In genomic region chr3:149129326-149130123, GRCh38 we compare ENCODE assay signal across 8 cellular contexts. TPM values are rescaled to one million over a fixed set of nuclear protein-coding genes. Genes with fewer than 3 reads are reported as not detected.
DNase-seq lines count a peak whose midpoint lies in the region; ATAC-seq and TF ChIP-seq lines count a peak whose summit lies in the region.

Gene HPS3, plus strand, starts transcription at chr3:149129638. Its CDS starts 86 bp downstream, at chr3:149129724.

- H3K9me2 ChIP-seq in HCT116 (ENCODE audit: insufficient read depth): no peaks in the 10 kb centered on the region
- H3K9me2 ChIP-seq in MM.1S (replicated peaks; ENCODE audit: insufficient read depth, low read length): no peaks in the 10 kb centered on the region
- H3K9me2 ChIP-seq in neural cell (ENCODE audit: insufficient read depth, low read length): no peaks in the 10 kb centered on the region

- H3F3A ChIP-seq in MM.1S (ENCODE audit: insufficient read depth, low read length) (peaks cover 9% of the 10 kb centered on the region; the same call in 1 of the 2 replicates), neural cell (ENCODE audit: insufficient read depth, low read length, poor library complexity, severe bottlenecking) (no peaks in the 10 kb centered on the region)

- TF ChIP-seq CTCF in HCT116 (IDR thresholded peaks at IDR 0.05 in 2 of 3, conservative IDR thresholded peaks at IDR 0.05 in 1 of 3; ENCODE audit: borderline replicate concordance in 1 of 3, insufficient read depth in 1 of 3, low read depth in 2 of 3, low read length in 2 of 3): no peak
- TF ChIP-seq CTCF in MM.1S (IDR thresholded peaks at IDR 0.05; ENCODE audit: low read length): no peak
- TF ChIP-seq CTCF in neural cell (IDR thresholded peaks at IDR 0.05; ENCODE audit: poor library complexity, severe bottlenecking): no peak
- TF ChIP-seq CTCF in stomach (IDR thresholded peaks at IDR 0.05): no peak

- H3K36me3 ChIP-seq in HCT116 (ENCODE audit: control insufficient read depth in 1 of 2, insufficient read depth in 2 of 2, low read length in 2 of 2): no peaks in the 10 kb centered on the region
- H3K36me3 ChIP-seq in MM.1S (replicated peaks; ENCODE audit: insufficient read depth, low read length): no peaks in the 10 kb centered on the region
- no peaks in the 10 kb centered on the region for H3K36me3 ChIP-seq in neural cell (ENCODE audit: insufficient read depth, low read length)
- H3K36me3 ChIP-seq in stomach: no peaks in the 10 kb centered on the region

- peaks cover 10 to 16% of the 10 kb centered on the region in 2 experiments; a peak in 2 of 4 replicates for H3K4me1 ChIP-seq in HCT116 (ENCODE audit: control insufficient read depth in 1 of 2, insufficient read depth in 2 of 2, low read length in 2 of 2)
- H3K4me1 ChIP-seq in MM.1S (ENCODE audit: low read length): peaks cover 18% of the 10 kb centered on the region
- H3K4me1 ChIP-seq in stomach: peaks cover 23 to 53% (median 39%) of the 10 kb centered on the region in 4 donors

- CTCF ChIA-PET in HCT116 (lab: Charles Lee): interaction anchor here (1.6 to 2.4 kb wide), 2 partner anchors 9 to 143 kb away, joined by 6 to 13 read pairs; no protein-coding TSS in a partner anchor

- peak within 1 kb of the TSS; percentile 71 for H3K9ac ChIP-seq in HCT116 (ENCODE audit: low read length)
- H3K9ac ChIP-seq in MM.1S (ENCODE audit: low read length): peak within 1 kb of the TSS; percentile 74
- peak within 1 kb of the TSS; percentile 67 for H3K9ac ChIP-seq in neural cell (ENCODE audit: low read length)

- H3K4me3 ChIP-seq in HCT116 (replicated peaks in 1 of 2; ENCODE audit: low read depth in 1 of 2, low read length in 2 of 2): peak within 1 kb of the TSS; percentile 83 to 91
- H3K4me3 ChIP-seq in MM.1S (ENCODE audit: low read length): peak within 1 kb of the TSS; percentile 78
- H3K4me3 ChIP-seq in neural cell (ENCODE audit: low read length): peak within 1 kb of the TSS; percentile 82
- peak within 1 kb of the TSS; percentile 79 to 93 (median 88) for H3K4me3 ChIP-seq in stomach

- H2AFZ ChIP-seq in HCT116 (ENCODE audit: low read depth, low read length, poor library complexity, severe bottlenecking) (peak within 1 kb of the TSS; percentile 87), MM.1S (ENCODE audit: low read length) (peak within 1 kb of the TSS; percentile 69), neural cell (ENCODE audit: low read depth, low read length) (peak within 1 kb of the TSS; percentile 81)

- TF ChIP-seq EP300 in neural cell (conservative IDR thresholded peaks at IDR 0.05; ENCODE audit: poor library complexity, severe bottlenecking) (peak; percentile 30), stomach (IDR thresholded peaks at IDR 0.05) (peak; percentile 19)

- H3K27me3 ChIP-seq in HCT116 (ENCODE audit: insufficient read depth, low read length) (no peaks in the 10 kb centered on the region), MM.1S (replicated peaks; ENCODE audit: insufficient read depth, low read length) (no peaks in the 10 kb centered on the region), neural cell (ENCODE audit: insufficient read depth, low read depth, low read length) (no peaks in the 10 kb centered on the region), stomach (no peaks in the 10 kb centered on the region)

- H4K20me1 ChIP-seq in HCT116 (ENCODE audit: insufficient read depth) (no peaks in the 10 kb centered on the region), MM.1S (ENCODE audit: insufficient read depth, low read length) (no peaks in the 10 kb centered on the region), neural cell (ENCODE audit: insufficient read depth) (no peaks in the 10 kb centered on the region)

- H3K27ac ChIP-seq in HCT116 (ENCODE audit: low read depth, low read length) (peak within 1 kb of the TSS; percentile 69), MM.1S (ENCODE audit: low read length) (peak within 1 kb of the TSS; percentile 51), neural cell (ENCODE audit: low read length) (peak within 1 kb of the TSS; percentile 44), stomach (peak within 1 kb of the TSS; percentile 88 to 94 (median 89))

- POLR2A ChIA-PET in HCT116 (lab: Charles Lee): interaction anchor here (0.7 to 1.6 kb wide), 5 partner anchors 9 to 167 kb away, joined by 3 to 4 read pairs (median 3); no protein-coding TSS in a partner anchor

- BruUV-seq in HCT116 (replicated peaks; lab: Mats Ljungman, UMichigan): no TSS peak

- TF ChIP-seq RAD21 in HCT116 (IDR thresholded peaks at IDR 0.05; ENCODE audit: low read depth) (no peak), neural cell (conservative IDR thresholded peaks at IDR 0.05) (no peak)

- H3K79me2 ChIP-seq in HCT116 (ENCODE audit: insufficient read depth, low read length): peaks cover 7% of the 10 kb centered on the region; the same call in 1 of the 2 replicates
- H3K79me2 ChIP-seq in MM.1S (ENCODE audit: low read length): peaks cover 44% of the 10 kb centered on the region
- H3K79me2 ChIP-seq in neural cell (replicated peaks; ENCODE audit: insufficient read depth, low read length): no peaks in the 10 kb centered on the region

- peak; percentile 81 for DNase-seq in GDM1 (lab: John Stamatoyannopoulos, UW)
- peak; percentile 73 for DNase-seq in HCT116 (ENCODE audit: low read depth, low spot score)
- DNase-seq in MM.1S: peak; percentile 95
- peak; percentile 90 for DNase-seq in SHP77 treated with DMSO at 0.1 percent for 48 hours (lab: John Stamatoyannopoulos, UW)
- peak; percentile 93 for DNase-seq in activated effector memory CD4-positive, alpha-beta T cell treated with anti-CD3 and anti-CD28 coated beads, Interleukin-2, amount 50 U/mL, for 16 hours
- DNase-seq in fibroblast of the conjunctiva (ENCODE audit: low read depth): peak; percentile 76
- peak; percentile 95 for DNase-seq in stomach

- TF ChIP-seq POLR2A in HCT116 (IDR thresholded peaks at IDR 0.05; ENCODE audit: borderline replicate concordance, extremely low read depth, insufficient read depth, insufficient read length) (peak; percentile 80), stomach (IDR thresholded peaks at IDR 0.05) (peak in 2 of 4 donors; percentile 80 to 85)

- intact Hi-C loops in HCT116 (cut with micrococcal nuclease) (no loop called here), stomach (cut with DNase I; ENCODE audit: low total_unique reads) (no loop called here)

- no peaks in the 10 kb centered on the region for H3K9me3 ChIP-seq in HCT116 (ENCODE audit: control insufficient read depth in 1 of 2, insufficient read depth in 1 of 2, low read depth in 1 of 2, low read length in 2 of 2)
- H3K9me3 ChIP-seq in MM.1S (replicated peaks; ENCODE audit: insufficient read depth, low read length): no peaks in the 10 kb centered on the region
- no peaks in the 10 kb centered on the region for H3K9me3 ChIP-seq in neural cell (ENCODE audit: low read length)
- H3K9me3 ChIP-seq in stomach: no peaks in the 10 kb centered on the region

- RAD21 ChIA-PET in HCT116 (lab: Charles Lee; ENCODE audit: low non-redundant PET in 1 of 2, low total read pairs in 2 of 2, uncharacterized antibody in 2 of 2, unreplicated experiment in 2 of 2): no interaction called here

- WGBS in stomach, 5 donors: 0 to 1% (median 0%) methylated on average over 38 to 78 of the region's 78 CpGs

- peak; percentile 95 for ATAC-seq in HCT116

- H3K4me2 ChIP-seq in HCT116 (ENCODE audit: low read length) (peak within 1 kb of the TSS; percentile 88), MM.1S (ENCODE audit: low read depth, low read length) (peak within 1 kb of the TSS; percentile 94), neural cell (ENCODE audit: low read length) (peak within 1 kb of the TSS; percentile 70)

TF ChIP-seq in HCT116, 20 proteins besides CTCF, POLR2A, EP300 and RAD21 (continues in another document):
- TF ChIP-seq, protein P1, sequence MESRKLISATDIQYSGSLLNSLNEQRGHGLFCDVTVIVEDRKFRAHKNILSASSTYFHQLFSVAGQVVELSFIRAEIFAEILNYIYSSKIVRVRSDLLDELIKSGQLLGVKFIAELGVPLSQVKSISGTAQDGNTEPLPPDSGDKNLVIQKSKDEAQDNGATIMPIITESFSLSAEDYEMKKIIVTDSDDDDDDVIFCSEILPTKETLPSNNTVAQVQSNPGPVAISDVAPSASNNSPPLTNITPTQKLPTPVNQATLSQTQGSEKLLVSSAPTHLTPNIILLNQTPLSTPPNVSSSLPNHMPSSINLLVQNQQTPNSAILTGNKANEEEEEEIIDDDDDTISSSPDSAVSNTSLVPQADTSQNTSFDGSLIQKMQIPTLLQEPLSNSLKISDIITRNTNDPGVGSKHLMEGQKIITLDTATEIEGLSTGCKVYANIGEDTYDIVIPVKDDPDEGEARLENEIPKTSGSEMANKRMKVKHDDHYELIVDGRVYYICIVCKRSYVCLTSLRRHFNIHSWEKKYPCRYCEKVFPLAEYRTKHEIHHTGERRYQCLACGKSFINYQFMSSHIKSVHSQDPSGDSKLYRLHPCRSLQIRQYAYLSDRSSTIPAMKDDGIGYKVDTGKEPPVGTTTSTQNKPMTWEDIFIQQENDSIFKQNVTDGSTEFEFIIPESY (IDR thresholded peaks at IDR 0.05; ENCODE audit: extremely low read depth, insufficient replicate concordance, low read length): peak; percentile 27
- TF ChIP-seq EGR1 (IDR thresholded peaks at IDR 0.05; ENCODE audit: low read depth): no peak

TF ChIP-seq in neural cell, 6 proteins besides CTCF, POLR2A, EP300 and RAD21 (continues in another document):
- TF ChIP-seq POLR2AphosphoS5 (IDR thresholded peaks at IDR 0.05): peak; percentile 40
- TF ChIP-seq EZH2 (IDR thresholded peaks at IDR 0.05; ENCODE audit: borderline replicate concordance, insufficient read depth, low read length, poor library complexity, severe bottlenecking): no peak
- peak; percentile 15 for TF ChIP-seq SMC3 (conservative IDR thresholded peaks at IDR 0.05; ENCODE audit: poor library complexity)
- TF ChIP-seq MXI1 (conservative IDR thresholded peaks at IDR 0.05; ENCODE audit: poor library complexity, severe bottlenecking): peak; percentile 47
- no peak for TF ChIP-seq TAF1 (IDR thresholded peaks at IDR 0.05; ENCODE audit: low read depth)

RNA-seq across cellular contexts. Expression of gene HPS3, which starts in this region (rescaled TPM):
- total RNA-seq in HCT116 (2021; ENCODE audit: unreplicated experiment): 17.1 TPM
- 6.6 and 7.5 TPM in 2 replicates for polyA plus RNA-seq in HCT116 (2012)
- polyA plus RNA-seq in neural cell: 15.6 and 17.1 TPM in 2 replicates
- polyA minus RNA-seq in neural cell: 20.6 and 23.1 TPM in 2 replicates
- 10 to 100 TPM; 11.2 to 23.9 (median 14.6) TPM for total RNA-seq in stomach
- polyA plus RNA-seq in stomach: 1 to 10 TPM; 6.3 to 9.5 (median 7.0) TPM

Comparison
In these comparisons a context has a peak if more than half of its experiments do, and no peak if none do; other contexts are left out.
1. Peak in every context shown above with its lines: DNase-seq, ATAC-seq, H3K4me3 ChIP-seq and H3K27ac ChIP-seq.